Comparison of ENCODE assay signal across 1 cellular context in genomic region chr14:21038416-21039058, GRCh38.
TF ChIP-seq lines count a peak whose summit lies in the region.

No MANE protein-coding gene starts in this region.

TF ChIP-seq in WTC11, 78 proteins besides CTCF, POLR2A, EP300 and RAD21 (continued from another document):
- no peak for TF ChIP-seq NFATC4 (CRISPR knock-in tag; IDR thresholded peaks at IDR 0.05)
- TF ChIP-seq NR2C2 (CRISPR knock-in tag; IDR thresholded peaks at IDR 0.05) = no peak
- TF ChIP-seq ARID4B (CRISPR knock-in tag; IDR thresholded peaks at IDR 0.05; ENCODE audit: borderline replicate concordance) = no peak
- no peak for TF ChIP-seq SMAD3 (CRISPR knock-in tag; IDR thresholded peaks at IDR 0.05; ENCODE audit: borderline replicate concordance)
- TF ChIP-seq, protein P1, sequence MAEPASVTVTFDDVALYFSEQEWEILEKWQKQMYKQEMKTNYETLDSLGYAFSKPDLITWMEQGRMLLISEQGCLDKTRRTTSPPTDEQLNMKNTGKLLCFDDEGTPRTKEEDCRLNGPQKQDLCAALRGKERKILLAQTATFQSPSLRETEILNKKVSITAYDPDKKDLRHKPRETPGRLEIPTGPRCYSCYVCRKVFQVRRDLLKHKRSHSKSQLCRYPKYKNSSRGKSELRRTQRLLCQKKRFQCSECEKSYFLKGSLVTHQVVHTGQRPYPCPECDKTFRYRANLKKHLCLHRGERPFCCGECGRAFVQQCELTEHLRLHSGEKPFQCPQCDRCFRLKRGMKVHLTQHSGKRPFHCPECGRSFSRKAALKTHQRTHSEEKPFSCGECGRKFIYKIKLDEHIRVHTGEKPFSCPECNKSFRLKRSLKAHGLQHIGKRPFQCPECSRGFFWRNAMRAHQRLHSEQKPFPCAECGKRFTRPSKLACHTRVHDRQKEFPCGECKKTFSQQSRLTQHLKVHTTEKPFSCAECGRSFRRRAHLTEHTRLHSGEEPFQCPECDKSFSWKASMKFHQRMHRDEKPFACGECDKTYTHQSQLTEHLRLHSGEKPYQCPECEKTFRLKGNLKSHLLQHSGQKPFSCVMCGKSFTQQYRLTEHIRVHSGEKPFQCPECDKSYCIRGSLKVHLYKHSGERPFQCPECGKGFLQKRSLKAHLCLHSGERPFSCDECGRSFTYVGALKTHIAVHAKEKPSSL (CRISPR knock-in tag; conservative IDR thresholded peaks at IDR 0.05) = no peak
- TF ChIP-seq TP53 (CRISPR knock-in tag; IDR thresholded peaks at IDR 0.05) = no peak
- TF ChIP-seq ESRRA (CRISPR knock-in tag; IDR thresholded peaks at IDR 0.05; ENCODE audit: borderline replicate concordance) = no peak
